Comparison of ENCODE assay signal across 8 cellular contexts in genomic region chr3:32780735-32781210, GRCh38. TPM values are rescaled to one million over a fixed set of nuclear protein-coding genes. Genes with fewer than 3 reads are reported as not detected.
DNase-seq lines count a peak whose midpoint lies in the region; ATAC-seq and TF ChIP-seq lines count a peak whose summit lies in the region.

No MANE protein-coding gene starts in this region.

- no peaks in the 10 kb centered on the region for H3K27me3 ChIP-seq in ovary

- peaks cover 2% of the 10 kb centered on the region for H3K4me1 ChIP-seq in ovary (ENCODE audit: insufficient read depth)

- ATAC-seq in GM21723 (IDR thresholded peaks at IDR 0.05; ENCODE audit: unreplicated experiment) (peak; percentile 44), Right ventricle myocardium superior (ENCODE audit: poor library complexity) (peak; percentile 78)

- intact Hi-C loops in Right ventricle myocardium superior (cut with DNase I) (no loop called here), ovary (cut with DNase I) (loop anchor here in 1 of 4 donors (5.0 kb wide), 1 partner anchor 268 kb away; no protein-coding TSS in a partner anchor)

- no peak for TF ChIP-seq EP300 in ovary (IDR thresholded peaks at IDR 0.05)

- DNase-seq in DMS 273 (lab: John Stamatoyannopoulos, UW; ENCODE audit: unreplicated experiment) (peak; percentile 62), DMS 273 treated with DMSO at 0.1 percent for 48 hours (lab: John Stamatoyannopoulos, UW) (no peak), Right ventricle myocardium superior (peak; percentile 56), ovary (peak in 3 of 5 donors; percentile 15 to 53 (median 26)), COLO829 (ENCODE audit: low spot score) (no peak)
- no peak for DNase-seq in Jurkat, Clone E6-1 (ENCODE audit: low read depth, low spot score)
- peak; percentile 55 for DNase-seq in activated CD8-positive, alpha-beta memory T cell treated with anti-CD3 and anti-CD28 coated beads, Interleukin-2, amount 50 U/mL, for 48 hours

- H3K4me3 ChIP-seq in Jurkat, Clone E6-1 (ENCODE audit: low read length): peak overlapping the region; percentile 58
- peak overlapping the region; percentile 41 for H3K4me3 ChIP-seq in ovary

- 3 to 5% (median 4%) methylated on average over 27 to 36 of the region's 36 CpGs for WGBS in ovary, 3 donors

- TF ChIP-seq POLR2A in ovary (IDR thresholded peaks at IDR 0.05): no peak

- H3K9me3 ChIP-seq in ovary: no peaks in the 10 kb centered on the region

- H3K36me3 ChIP-seq in ovary: no peaks in the 10 kb centered on the region

- no peak overlapping the region for H3K27ac ChIP-seq in ovary

- TF ChIP-seq CTCF in ovary (IDR thresholded peaks at IDR 0.05): no peak

RNA-seq across cellular contexts. Expression of gene TRIM71, which starts 37.0 kb away (rescaled TPM):
- polyA plus RNA-seq in Jurkat, Clone E6-1 (2012; ENCODE audit: insufficient read depth, insufficient read length): 1.2 TPM
- total RNA-seq in Right ventricle myocardium superior (not detected), ovary (under 1 TPM in 4 of 7 donors, not detected in 3; 0.05 to 0.43 (median 0.21) TPM)
- polyA plus RNA-seq in ovary: under 1 TPM in 1 of 2 donors, not detected in 1; 0.06 TPM

Comparison
In these comparisons a context has a peak if more than half of its experiments do, and no peak if none do; other contexts are left out.
1. DNase-seq: peak in DMS 273 (single experiment), activated CD8-positive, alpha-beta memory T cell treated with anti-CD3 and anti-CD28 coated beads, Interleukin-2, amount 50 U/mL, for 48 hours (single experiment), Right ventricle myocardium superior (single experiment) and ovary (3 of 5); none in DMS 273 treated with DMSO at 0.1 percent for 48 hours (single experiment), Jurkat, Clone E6-1 (single experiment) and COLO829 (single experiment).